17 cellular contexts compared by ENCODE assay signal in the genomic region with DNA sequence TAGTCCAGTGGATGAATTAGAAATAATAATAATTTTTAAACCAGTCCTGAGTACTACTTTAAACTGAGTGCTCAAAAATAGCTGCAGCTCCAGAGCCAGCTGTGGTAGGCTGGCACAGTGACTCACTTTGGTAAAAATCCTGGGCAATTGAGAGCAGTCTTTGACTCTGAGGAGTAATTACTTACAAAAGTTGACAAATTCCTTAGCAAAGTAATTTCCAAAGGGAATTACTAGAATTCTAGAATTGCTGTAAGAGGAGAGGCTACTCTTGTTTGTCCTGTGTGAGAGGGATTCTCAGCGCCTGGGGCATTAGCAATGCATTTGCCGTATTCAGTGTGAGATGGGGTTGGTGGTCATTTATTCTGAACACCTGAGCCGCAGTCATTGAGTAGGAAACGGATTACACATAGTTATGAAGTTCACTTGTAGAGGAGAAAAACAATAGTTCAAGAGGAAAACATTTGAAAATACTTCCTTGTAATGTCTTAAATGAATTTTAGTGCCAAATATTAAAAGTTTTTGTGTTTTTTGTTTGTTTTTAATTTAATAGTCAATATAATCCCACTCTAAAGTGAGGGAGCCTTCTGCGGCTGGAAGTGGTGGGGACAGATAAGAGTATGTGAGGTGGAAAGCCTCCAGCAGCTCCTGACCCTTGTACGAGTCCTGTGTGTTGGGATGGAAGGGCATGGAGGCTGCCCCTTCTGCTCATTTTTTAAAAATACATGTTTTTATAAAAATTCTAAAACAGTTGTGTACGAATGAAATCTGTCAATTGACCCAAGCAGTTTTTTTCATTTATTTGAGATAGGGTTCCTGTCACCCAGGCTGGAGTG.
"Had no signal": no experiment of that assay in that cellular context is flagged by ENCODE, and none has a peak within 500 bp of the region (broad histone marks: within the 10 kb centered on the region; RNA-seq: fewer than 3 reads in every experiment).

No MANE protein-coding gene starts in this region.

- H3K27ac ChIP-seq: dorsolateral prefrontal cortex, heart right ventricle, neural progenitor cell, parathyroid adenoma, tibial artery had no signal

- H3K9me3 Mint-ChIP-seq: activated B cell treated with CpG ODN at 0.5 μM for 24 hours; activated CD4-positive, alpha-beta T cell treated with anti-CD3 and anti-CD28 coated beads, Interleukin-2, amount 10 ng/mL, durations not matched to agents 7 days and 5 days; memory B cell; neural progenitor cell; stimulated activated effector memory CD8-positive, alpha-beta T cell treated with anti-CD3 and anti-CD28 coated beads, Interleukin-12 subunit alpha, Interleukin-12 subunit beta, amount 100 ng/mL, for 72 hours; T-helper 1 cell treated with Interleukin-12 subunit alpha and Interleukin-12 subunit beta and Interleukin-4 antibody, amounts not matched to agents 30 μg/mL and 1 μg/mL, for 36 hours had no signal

- ATAC-seq: left lobe of liver; stimulated activated effector memory CD8-positive, alpha-beta T cell treated with anti-CD3 and anti-CD28 coated beads, Interleukin-12 subunit alpha, Interleukin-12 subunit beta, amount 100 ng/mL, for 72 hours had no signal

- H3K27ac Mint-ChIP-seq: activated B cell treated with CpG ODN at 0.5 μM for 24 hours; activated CD4-positive, alpha-beta T cell treated with anti-CD3 and anti-CD28 coated beads, Interleukin-2, amount 10 ng/mL, durations not matched to agents 7 days and 5 days; memory B cell; neural progenitor cell; T-helper 1 cell treated with Interleukin-12 subunit alpha and Interleukin-12 subunit beta and Interleukin-4 antibody, amounts not matched to agents 30 μg/mL and 1 μg/mL, for 36 hours had no signal

- H3K4me1 Mint-ChIP-seq: activated B cell treated with CpG ODN at 0.5 μM for 24 hours, memory B cell had no signal

- H3K4me3 ChIP-seq: dorsolateral prefrontal cortex, heart right ventricle, neural progenitor cell, smooth muscle cell, tibial artery had no signal

- H3K27me3 ChIP-seq: dorsolateral prefrontal cortex, heart right ventricle, neural progenitor cell, tibial artery had no signal

- DNase-seq: activated B cell treated with CpG ODN at 0.5 μM for 24 hours; activated CD4-positive, alpha-beta T cell treated with anti-CD3 and anti-CD28 coated beads, Interleukin-2, amount 10 ng/mL, durations not matched to agents 7 days and 5 days; activated naive CD4-positive, alpha-beta T cell treated with anti-CD3 and anti-CD28 coated beads, Interleukin-2, amount 50 U/mL, for 16 hours; activated T-cell treated with anti-CD3 and anti-CD28 coated beads, Interleukin-2, amount 50 U/mL, for 1 hour; amniotic stem cell; cerebellar nuclear complex; dorsolateral prefrontal cortex; heart right ventricle; islet precursor cell; tibial artery had no signal

- H3K9me3 ChIP-seq: heart right ventricle, tibial artery had no signal

- H3K4me3 Mint-ChIP-seq: activated B cell treated with CpG ODN at 0.5 μM for 24 hours; activated CD4-positive, alpha-beta T cell treated with anti-CD3 and anti-CD28 coated beads, Interleukin-2, amount 10 ng/mL, durations not matched to agents 7 days and 5 days; memory B cell; neural progenitor cell; stimulated activated effector memory CD8-positive, alpha-beta T cell treated with anti-CD3 and anti-CD28 coated beads, Interleukin-12 subunit alpha, Interleukin-12 subunit beta, amount 100 ng/mL, for 72 hours; T-helper 1 cell treated with Interleukin-12 subunit alpha and Interleukin-12 subunit beta and Interleukin-4 antibody, amounts not matched to agents 30 μg/mL and 1 μg/mL, for 36 hours had no signal

- H3K27me3 Mint-ChIP-seq: activated B cell treated with CpG ODN at 0.5 μM for 24 hours; activated CD4-positive, alpha-beta T cell treated with anti-CD3 and anti-CD28 coated beads, Interleukin-2, amount 10 ng/mL, durations not matched to agents 7 days and 5 days; memory B cell had no signal

- H3K4me1 ChIP-seq: neural progenitor cell, parathyroid adenoma had no signal
